Comparison of ENCODE assay signal across 22 cellular contexts in the genomic region with DNA sequence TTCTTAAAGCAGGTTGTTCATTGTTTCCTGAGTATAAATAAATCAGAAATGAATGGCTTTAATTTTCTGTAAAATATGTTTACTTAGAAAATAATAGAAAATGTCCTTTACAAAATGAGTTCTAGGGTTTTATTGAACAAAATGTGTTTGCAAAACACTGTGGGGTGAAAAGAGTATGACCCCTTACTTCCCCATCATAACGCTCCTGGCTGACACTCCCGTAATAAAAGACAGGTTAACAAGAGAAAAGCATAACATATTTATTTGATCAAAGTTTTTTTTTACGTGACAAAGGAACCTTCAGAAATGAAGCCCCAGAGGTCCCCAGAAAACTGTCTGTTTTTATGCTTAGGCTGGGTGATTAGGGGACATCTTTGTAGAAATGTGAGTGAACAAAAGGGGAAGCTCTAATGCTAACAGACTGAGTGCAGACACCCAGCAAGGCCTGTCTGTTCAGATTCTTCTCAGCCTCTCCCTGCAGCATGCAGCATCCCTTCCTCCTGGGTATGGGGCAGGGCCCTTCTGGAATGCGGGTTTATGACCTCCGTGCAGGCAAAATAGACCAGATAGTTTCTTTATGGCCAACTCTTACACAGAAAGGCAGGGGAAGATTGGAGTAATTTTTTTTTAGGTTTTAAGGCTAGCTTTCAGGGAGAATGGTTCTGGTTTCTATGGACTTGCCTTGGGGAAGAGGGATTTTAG. TPM values are rescaled to one million over a fixed set of nuclear protein-coding genes. Genes with fewer than 3 reads are reported as not detected.
DNase-seq lines count a peak whose midpoint lies in the region; ATAC-seq and TF ChIP-seq lines count a peak whose summit lies in the region.
"Had no signal": no experiment of that assay in that cellular context is flagged by ENCODE, and none has a peak within 500 bp of the region (broad histone marks: within the 10 kb centered on the region; RNA-seq: fewer than 3 reads in every experiment).

No MANE protein-coding gene starts in this region.

- POLR2A ChIA-PET in RWPE1 (lab: Yijun Ruan, JAX; ENCODE audit: low non-redundant PET): no interaction called here

- DNase-seq in GM23338 (ENCODE audit: low spot score) (no peak), RWPE1 (ENCODE audit: low spot score) (peak; percentile 48), iPS-NIHi7 (ENCODE audit: extremely low spot score) (peak; percentile 16), progenitor cell of endocrine pancreas (ENCODE audit: low spot score, unreplicated experiment) (no peak), COR-L47 (lab: John Stamatoyannopoulos, UW) (no peak), NOMO-1 treated with DMSO at 0.1 percent for 48 hours (lab: John Stamatoyannopoulos, UW; ENCODE audit: unreplicated experiment) (no peak)
- DNase-seq: activated CD4-positive, alpha-beta T cell treated with anti-CD3 and anti-CD28 coated beads for 48 hours; activated effector memory CD4-positive, alpha-beta T cell treated with anti-CD3 and anti-CD28 coated beads, Interleukin-2, amount 50 U/mL, for 16 hours; caudate nucleus; CD4-positive, CD25-positive, alpha-beta regulatory T cell; DMS79 treated with DMSO at 0.1 percent for 48 hours; heart left ventricle; KBM-7; kidney; NCI-H1105; NCI-H69; stimulated activated CD4-positive, alpha-beta T cell treated with anti-CD3 and anti-CD28 coated beads, Interleukin-15, amount 100 ng/mL, for 24 hours; stimulated activated naive CD4-positive, alpha-beta T cell treated with Interleukin-2 at 50 U/mL for 16 hours had no signal

- H3K27ac Mint-ChIP-seq in GM23338 (peak overlapping the region; percentile 84), progenitor cell of endocrine pancreas (peak overlapping the region; percentile 67)
- H3K27ac Mint-ChIP-seq: CD4-positive, CD25-positive, alpha-beta regulatory T cell had no signal

- 0 out of 2 replicates have a peak overlapping the region, but pooled peaks have one; percentile 20 for H2AFZ ChIP-seq in GM23338

- CTCF ChIA-PET in RWPE1 (lab: Yijun Ruan, JAX): interaction anchor here (1.2 kb wide), 1 partner anchor 32 kb away, joined by 5 read pairs; no protein-coding TSS in a partner anchor

- H3K27me3 Mint-ChIP-seq in GM23338 (ENCODE audit: insufficient read depth, low read depth, poor library complexity): peaks cover 4% of the 10 kb centered on the region
- H3K27me3 Mint-ChIP-seq in progenitor cell of endocrine pancreas: peaks cover 3% of the 10 kb centered on the region
- H3K27me3 Mint-ChIP-seq: CD4-positive, CD25-positive, alpha-beta regulatory T cell had no signal

- H3K9me2 ChIP-seq in GM23338 (ENCODE audit: insufficient read depth): no peaks in the 10 kb centered on the region

- no peak for TF ChIP-seq CTCF in GM23338 (conservative IDR thresholded peaks at IDR 0.05; ENCODE audit: low read depth in 2 of 2)
- no peak for TF ChIP-seq CTCF in RWPE1 (conservative IDR thresholded peaks at IDR 0.05; ENCODE audit: low read depth)
- no peak for TF ChIP-seq CTCF in progenitor cell of endocrine pancreas (IDR thresholded peaks at IDR 0.05; ENCODE audit: unreplicated experiment)

- no peaks in the 10 kb centered on the region for H3K79me2 ChIP-seq in GM23338 (replicated peaks; ENCODE audit: insufficient read depth)

- H3K36me3 ChIP-seq in GM23338 (ENCODE audit: insufficient read depth): no peaks in the 10 kb centered on the region
- H3K36me3 ChIP-seq: heart left ventricle, tibial nerve had no signal

- no peaks in the 10 kb centered on the region for H3K27me3 ChIP-seq in GM23338 (ENCODE audit: insufficient read depth)
- H3K27me3 ChIP-seq: tibial nerve had no signal

- H3K27ac ChIP-seq in GM23338 (ENCODE audit: low read depth) (0 out of 2 replicates have a peak overlapping the region, but pooled peaks have one; percentile 62), RWPE1 (peak overlapping the region; percentile 29; the same call in 1 of the 2 replicates)
- H3K27ac ChIP-seq: heart left ventricle, SK-N-MC, tibial nerve had no signal

- peak; percentile 70 for ATAC-seq in GM23338
- ATAC-seq in GM18519 (IDR thresholded peaks at IDR 0.05; ENCODE audit: low FRiP score, unreplicated experiment): no peak
- no peak for ATAC-seq in GM21381 (IDR thresholded peaks at IDR 0.05; ENCODE audit: unreplicated experiment)
- ATAC-seq: heart left ventricle had no signal

- H3K36me3 Mint-ChIP-seq in GM23338 (ENCODE audit: low read depth) (no peaks in the 10 kb centered on the region), progenitor cell of endocrine pancreas (ENCODE audit: insufficient read depth) (no peaks in the 10 kb centered on the region)
- H3K36me3 Mint-ChIP-seq: CD4-positive, CD25-positive, alpha-beta regulatory T cell had no signal

- H3K4me1 ChIP-seq in GM23338 (ENCODE audit: insufficient read depth): peaks cover 44% of the 10 kb centered on the region
- H3K4me1 ChIP-seq: heart left ventricle, tibial nerve had no signal

- no peak overlapping the region for H3K4me3 Mint-ChIP-seq in GM23338
- H3K4me3 Mint-ChIP-seq in progenitor cell of endocrine pancreas (ENCODE audit: low read depth): no peak overlapping the region
- H3K4me3 Mint-ChIP-seq: CD4-positive, CD25-positive, alpha-beta regulatory T cell had no signal

- H3K4me3 ChIP-seq in GM23338: no peak overlapping the region
- H3K4me3 ChIP-seq: heart left ventricle, SK-N-MC, tibial nerve had no signal

- H3K9me3 Mint-ChIP-seq in GM23338 (peaks cover 5% of the 10 kb centered on the region; the same call in 1 of the 3 replicates), progenitor cell of endocrine pancreas (ENCODE audit: low read depth) (no peaks in the 10 kb centered on the region)

- H3K4me2 ChIP-seq in GM23338: 0 out of 2 replicates have a peak overlapping the region, but pooled peaks have one; percentile 0

- H3K4me1 Mint-ChIP-seq in GM23338 (peaks cover 47% of the 10 kb centered on the region), progenitor cell of endocrine pancreas (ENCODE audit: low read depth) (peaks cover 7% of the 10 kb centered on the region)
- H3K4me1 Mint-ChIP-seq: CD4-positive, CD25-positive, alpha-beta regulatory T cell had no signal

- no peaks in the 10 kb centered on the region for H4K20me1 ChIP-seq in GM23338 (replicated peaks; ENCODE audit: insufficient read depth)

- H3F3A ChIP-seq in GM23338 (replicated peaks; ENCODE audit: low read depth): no peaks in the 10 kb centered on the region

TF ChIP-seq in GM23338, 12 proteins besides CTCF, POLR2A, EP300 and RAD21 (continues in another document):
- TF ChIP-seq CREB1 (CRISPR knock-in tag; IDR thresholded peaks at IDR 0.05; ENCODE audit: low read depth) (no peak), NANOG (IDR thresholded peaks at IDR 0.05; ENCODE audit: borderline replicate concordance) (no peak), POLR2AphosphoS5 (IDR thresholded peaks at IDR 0.05; ENCODE audit: low read depth) (no peak), EZH2 (IDR thresholded peaks at IDR 0.05; ENCODE audit: low read depth, unreplicated experiment) (no peak)
- TF ChIP-seq, protein P1, sequence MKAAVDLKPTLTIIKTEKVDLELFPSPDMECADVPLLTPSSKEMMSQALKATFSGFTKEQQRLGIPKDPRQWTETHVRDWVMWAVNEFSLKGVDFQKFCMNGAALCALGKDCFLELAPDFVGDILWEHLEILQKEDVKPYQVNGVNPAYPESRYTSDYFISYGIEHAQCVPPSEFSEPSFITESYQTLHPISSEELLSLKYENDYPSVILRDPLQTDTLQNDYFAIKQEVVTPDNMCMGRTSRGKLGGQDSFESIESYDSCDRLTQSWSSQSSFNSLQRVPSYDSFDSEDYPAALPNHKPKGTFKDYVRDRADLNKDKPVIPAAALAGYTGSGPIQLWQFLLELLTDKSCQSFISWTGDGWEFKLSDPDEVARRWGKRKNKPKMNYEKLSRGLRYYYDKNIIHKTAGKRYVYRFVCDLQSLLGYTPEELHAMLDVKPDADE (IDR thresholded peaks at IDR 0.05): no peak

RNA-seq across cellular contexts. Expression of a gene that starts 26.1 kb away (rescaled TPM):
- 111 and 124 TPM in 2 replicates for total RNA-seq in GM23338 (2014; rRNA removed; shearing (Covaris generic))
- 70.0 and 70.9 TPM in 2 replicates for polyA plus RNA-seq in GM23338 (2016; fragmentation: Nextera tagmentation; extraction: Ambion mirVana)
- 3.9 and 5.5 TPM in 2 replicates for total RNA-seq in progenitor cell of endocrine pancreas
- total RNA-seq: CD4-positive, CD25-positive, alpha-beta regulatory T cell; kidney; tibial nerve had no signal
- polyA plus RNA-seq: CD4-positive, CD25-positive, alpha-beta regulatory T cell; heart left ventricle had no signal

Comparison
In these comparisons a context has a peak if more than half of its experiments do, and no peak if none do; other contexts are left out.
1. DNase-seq: peak in RWPE1 (single experiment) and iPS-NIHi7 (single experiment); none in GM23338 (single experiment), progenitor cell of endocrine pancreas (single experiment), COR-L47 (single experiment) and NOMO-1 treated with DMSO at 0.1 percent for 48 hours (single experiment).
2. RNA of a gene that starts 26.1 kb away (total RNA-seq): 111 to 124 TPM in GM23338; 3.9 to 5.5 TPM in progenitor cell of endocrine pancreas; every median in the first group is over 10 times any median in the second.